In the genomic region with DNA sequence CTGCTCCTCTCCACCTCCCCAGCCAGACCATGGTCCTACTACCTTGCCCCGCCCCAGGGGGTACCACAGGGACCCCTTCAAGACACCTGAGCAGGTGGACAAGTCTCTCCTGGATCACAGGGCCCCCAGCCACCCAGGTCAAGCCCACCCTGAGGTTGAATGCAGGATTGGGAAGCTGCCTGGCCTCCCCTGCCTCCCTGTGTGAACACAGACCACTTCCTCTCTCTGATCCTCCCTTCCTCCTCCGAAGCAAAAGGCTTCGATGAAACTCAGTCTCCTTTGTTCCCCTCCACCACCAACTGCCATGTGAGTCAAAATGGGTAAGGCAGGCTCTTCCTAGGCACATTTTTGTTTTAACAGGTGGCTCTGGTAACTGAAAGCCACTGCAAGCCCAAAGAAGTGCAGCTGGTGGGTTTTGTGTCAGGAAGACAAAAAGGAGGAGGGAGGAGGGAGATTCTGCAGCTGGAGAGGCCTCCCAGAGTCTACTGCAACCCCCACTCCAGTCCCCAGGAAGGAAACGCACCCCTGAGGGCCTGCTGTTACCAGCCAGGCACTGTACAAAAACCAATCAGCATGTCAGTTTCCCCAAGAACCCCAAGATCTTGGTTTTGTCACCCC, we compare ENCODE assay signal across 9 cellular contexts. TPM values are rescaled to one million over a fixed set of nuclear protein-coding genes. Genes with fewer than 3 reads are reported as not detected.
DNase-seq lines count a peak whose midpoint lies in the region; ATAC-seq, FAIRE-seq and TF ChIP-seq lines count a peak whose summit lies in the region.
"Had no signal": no experiment of that assay in that cellular context is flagged by ENCODE, and none has a peak within 500 bp of the region (broad histone marks: within the 10 kb centered on the region; RNA-seq: fewer than 3 reads in every experiment).

No MANE protein-coding gene starts in this region.

- peaks cover 93% of the 10 kb centered on the region for H3K4me1 Mint-ChIP-seq in activated naive CD4-positive, alpha-beta T cell treated with anti-CD3 and anti-CD28 coated beads for 36 hours (ENCODE audit: low read depth)
- peaks cover 95% of the 10 kb centered on the region for H3K4me1 Mint-ChIP-seq in activated CD4-positive, alpha-beta T cell treated with anti-CD3 and anti-CD28 coated beads, Interleukin-2, amount 10 ng/mL, durations not matched to agents 7 days and 5 days
- peaks cover 44 to 79% (median 66%) of the 10 kb centered on the region in 3 donors for H3K4me1 Mint-ChIP-seq in naive B cell

- no peaks in the 10 kb centered on the region for H3K9me3 Mint-ChIP-seq in activated naive CD4-positive, alpha-beta T cell treated with anti-CD3 and anti-CD28 coated beads for 36 hours
- no peaks in the 10 kb centered on the region for H3K9me3 Mint-ChIP-seq in activated CD4-positive, alpha-beta T cell treated with anti-CD3 and anti-CD28 coated beads, Interleukin-2, amount 10 ng/mL, durations not matched to agents 7 days and 5 days
- no peaks in the 10 kb centered on the region for H3K9me3 Mint-ChIP-seq in naive B cell

- no peak for FAIRE-seq in urothelium cell line (lab: Jason Lieb, UNC)
- FAIRE-seq: bronchial epithelial cell had no signal

- H3K4me1 ChIP-seq in KMS-11 (ENCODE audit: low read depth, poor library complexity, severe bottlenecking) = peaks cover 96% of the 10 kb centered on the region

- no peaks in the 10 kb centered on the region for H4K20me1 ChIP-seq in KMS-11 (ENCODE audit: insufficient read depth)

- in situ Hi-C loops in ACHN (cut with HindIII; ENCODE audit: low pct_ligation_motif_present, low pct_unique_long_range_greater_than_20kb, low sequenced_read_pairs) = no loop called here

- H3K4me2 ChIP-seq in KMS-11 = peak overlapping the region; percentile 78

- H3K27me3 Mint-ChIP-seq in activated naive CD4-positive, alpha-beta T cell treated with anti-CD3 and anti-CD28 coated beads for 36 hours (ENCODE audit: low read depth) = no peaks in the 10 kb centered on the region
- H3K27me3 Mint-ChIP-seq in activated CD4-positive, alpha-beta T cell treated with anti-CD3 and anti-CD28 coated beads, Interleukin-2, amount 10 ng/mL, durations not matched to agents 7 days and 5 days = no peaks in the 10 kb centered on the region
- H3K27me3 Mint-ChIP-seq in naive B cell = no peaks in the 10 kb centered on the region

- H3K79me2 ChIP-seq in KMS-11 (ENCODE audit: insufficient read depth, low read depth) = peaks cover 72% of the 10 kb centered on the region

- DNase-seq in activated naive CD4-positive, alpha-beta T cell treated with anti-CD3 and anti-CD28 coated beads for 36 hours = peak; percentile 68
- no peak for DNase-seq in activated naive CD4-positive, alpha-beta T cell treated with anti-CD3 and anti-CD28 coated beads, Interleukin-2, amount 50 U/mL, for 16 hours
- peak; percentile 67 for DNase-seq in activated CD4-positive, alpha-beta T cell treated with anti-CD3 and anti-CD28 coated beads, Interleukin-2, amount 10 ng/mL, durations not matched to agents 7 days and 5 days
- DNase-seq in naive B cell (no peak), ACHN (no peak), urothelium cell line (ENCODE audit: low spot score) (no peak), foreskin fibroblast (no peak)

- no peak overlapping the region for H2AFZ ChIP-seq in KMS-11 (ENCODE audit: low read depth)

- H3K27ac Mint-ChIP-seq in activated naive CD4-positive, alpha-beta T cell treated with anti-CD3 and anti-CD28 coated beads for 36 hours = peak overlapping the region; percentile 79
- peak overlapping the region; percentile 90 for H3K27ac Mint-ChIP-seq in activated CD4-positive, alpha-beta T cell treated with anti-CD3 and anti-CD28 coated beads, Interleukin-2, amount 10 ng/mL, durations not matched to agents 7 days and 5 days
- H3K27ac Mint-ChIP-seq in naive B cell = peak overlapping the region in 4 of 6 donors; percentile 30 to 85 (median 68)

- H3K36me3 ChIP-seq in KMS-11 (ENCODE audit: insufficient read depth) = no peaks in the 10 kb centered on the region

- no peaks in the 10 kb centered on the region for H3K27me3 ChIP-seq in KMS-11 (ENCODE audit: insufficient read depth, low read depth)

- CTCF ChIA-PET in activated naive CD4-positive, alpha-beta T cell treated with anti-CD3 and anti-CD28 coated beads for 36 hours (lab: Charles Lee) = interaction anchor here (0.7 to 4.6 kb wide), 4 partner anchors 18 to 87 kb away, joined by 4 to 31 read pairs (median 6); no protein-coding TSS in a partner anchor
- CTCF ChIA-PET in activated CD4-positive, alpha-beta T cell treated with anti-CD3 and anti-CD28 coated beads, Interleukin-2, amount 10 ng/mL, durations not matched to agents 7 days and 5 days (lab: Charles Lee) = interaction anchor here (0.5 to 1.7 kb wide), 6 partner anchors 9 to 211 kb away, joined by 3 to 5 read pairs (median 3); no protein-coding TSS in a partner anchor

- no peak overlapping the region for H3K4me3 ChIP-seq in KMS-11 (IDR thresholded peaks at IDR 0.05; ENCODE audit: insufficient read depth, low read depth, low read length)
- H3K4me3 ChIP-seq in foreskin fibroblast (ENCODE audit: low read depth in 1 of 2, low read length in 2 of 2) = no peak overlapping the region

- intact Hi-C loops in activated naive CD4-positive, alpha-beta T cell treated with anti-CD3 and anti-CD28 coated beads for 36 hours (cut with micrococcal nuclease) = loop anchor here (1.0 to 10.0 kb wide), 3 partner anchors 48 to 1909 kb away; a partner anchor contains a TSS

- peak overlapping the region; percentile 1 for H3K4me3 Mint-ChIP-seq in activated naive CD4-positive, alpha-beta T cell treated with anti-CD3 and anti-CD28 coated beads for 36 hours
- H3K4me3 Mint-ChIP-seq in activated CD4-positive, alpha-beta T cell treated with anti-CD3 and anti-CD28 coated beads, Interleukin-2, amount 10 ng/mL, durations not matched to agents 7 days and 5 days = peak overlapping the region; percentile 49
- H3K4me3 Mint-ChIP-seq in naive B cell = peak overlapping the region in 4 of 8 donors; percentile 48 to 83 (median 56)

- H3K36me3 Mint-ChIP-seq in activated naive CD4-positive, alpha-beta T cell treated with anti-CD3 and anti-CD28 coated beads for 36 hours (ENCODE audit: low read depth) = no peaks in the 10 kb centered on the region
- peaks cover 52% of the 10 kb centered on the region for H3K36me3 Mint-ChIP-seq in activated CD4-positive, alpha-beta T cell treated with anti-CD3 and anti-CD28 coated beads, Interleukin-2, amount 10 ng/mL, durations not matched to agents 7 days and 5 days (ENCODE audit: low read depth)
- H3K36me3 Mint-ChIP-seq in naive B cell = no peaks in the 10 kb centered on the region

- peak in 1 of 2 donors; percentile 13 for ATAC-seq in naive B cell (ENCODE audit: low read depth in 2 of 2)

- peak overlapping the region; percentile 91 for H3K27ac ChIP-seq in KMS-11

- POLR2A ChIA-PET in activated CD4-positive, alpha-beta T cell treated with anti-CD3 and anti-CD28 coated beads, Interleukin-2, amount 10 ng/mL, durations not matched to agents 7 days and 5 days (lab: Charles Lee) = no interaction called here

- H3K9ac ChIP-seq in KMS-11 = peak overlapping the region; percentile 73

- TF ChIP-seq CTCF in KMS-11 (conservative IDR thresholded peaks at IDR 0.05; ENCODE audit: low read depth, low read length) = no peak
- no peak for TF ChIP-seq CTCF in foreskin fibroblast (IDR thresholded peaks at IDR 0.05; ENCODE audit: low read depth, low read length)

RNA-seq across cellular contexts. Expression of a gene that starts 5.4 kb away (rescaled TPM):
- total RNA-seq in activated naive CD4-positive, alpha-beta T cell treated with anti-CD3 and anti-CD28 coated beads for 36 hours = 10 to 100 TPM; 54.6 to 54.9 TPM
- 100 to 1,000 TPM; 103 to 107 TPM for total RNA-seq in activated CD4-positive, alpha-beta T cell treated with anti-CD3 and anti-CD28 coated beads, Interleukin-2, amount 10 ng/mL, durations not matched to agents 7 days and 5 days
- 1 to 10 TPM; 1.7 to 7.6 (median 4.6) TPM for polyA plus RNA-seq in naive B cell (ENCODE audit: low read depth in 6 of 6)

Comparison
In these comparisons a context has a peak if more than half of its experiments do, and no peak if none do; other contexts are left out.
1. DNase-seq: peak in activated naive CD4-positive, alpha-beta T cell treated with anti-CD3 and anti-CD28 coated beads for 36 hours (single experiment) and activated CD4-positive, alpha-beta T cell treated with anti-CD3 and anti-CD28 coated beads, Interleukin-2, amount 10 ng/mL, durations not matched to agents 7 days and 5 days (single experiment); none in activated naive CD4-positive, alpha-beta T cell treated with anti-CD3 and anti-CD28 coated beads, Interleukin-2, amount 50 U/mL, for 16 hours (single experiment), naive B cell (single experiment), ACHN (single experiment), urothelium cell line (single experiment) and foreskin fibroblast (0 of 2).
2. Peak in every context shown above with its lines, with median percentiles within 50 percentile points of each other: H3K27ac Mint-ChIP-seq.